11 cellular contexts compared by ENCODE assay signal in genomic region chr6:134466751-134467525, GRCh38.
A peak's percentile ranks its signal among the peaks of the same experiment; 100 is the strongest.
DNase-seq lines count a peak whose midpoint lies in the region; ATAC-seq and TF ChIP-seq lines count a peak whose summit lies in the region.
"Had no signal": no experiment of that assay in that cellular context is flagged by ENCODE, and none has a peak within 500 bp of the region (broad histone marks: within the 10 kb centered on the region; RNA-seq: fewer than 3 reads in every experiment).

No MANE protein-coding gene starts in this region.

- intact Hi-C loops in activated CD4-positive, alpha-beta T cell treated with anti-CD3 and anti-CD28 coated beads, Interleukin-2, amount 10 ng/mL, durations not matched to agents 24 days and 14 days (cut with micrococcal nuclease), result no loop called here

- no peaks in the 10 kb centered on the region for H3K36me3 Mint-ChIP-seq in activated CD4-positive, alpha-beta T cell treated with anti-CD3 and anti-CD28 coated beads, Interleukin-2, amount 10 ng/mL, durations not matched to agents 24 days and 14 days (ENCODE audit: low read depth)
- H3K36me3 Mint-ChIP-seq: activated naive CD4-positive, alpha-beta T cell treated with anti-CD3 and anti-CD28 coated beads, Interleukin-2, amount 50 U/mL, for 72 hours had no signal

- no peaks in the 10 kb centered on the region for H3K9me3 Mint-ChIP-seq in activated CD4-positive, alpha-beta T cell treated with anti-CD3 and anti-CD28 coated beads, Interleukin-2, amount 10 ng/mL, durations not matched to agents 24 days and 14 days
- H3K9me3 Mint-ChIP-seq: activated naive CD4-positive, alpha-beta T cell treated with anti-CD3 and anti-CD28 coated beads, Interleukin-2, amount 50 U/mL, for 72 hours had no signal

- H3K27me3 ChIP-seq in HAP-1 (ENCODE audit: low read depth), result no peaks in the 10 kb centered on the region

- TF ChIP-seq CTCF in VCaP (conservative IDR thresholded peaks at IDR 0.05), result no peak

- no peaks in the 10 kb centered on the region; the same call in 1 of the 2 replicates for H3K4me1 ChIP-seq in HAP-1

- peak; percentile 8 for DNase-seq in activated CD4-positive, alpha-beta T cell treated with anti-CD3 and anti-CD28 coated beads, Interleukin-2, amount 10 ng/mL, durations not matched to agents 24 days and 14 days
- no peak for DNase-seq in activated CD4-positive, alpha-beta T cell treated with anti-CD3 and anti-CD28 coated beads, Interleukin-2, amount 50 U/mL, for 4 hours
- DNase-seq in kidney tubule cell (ENCODE audit: low spot score), result peak; percentile 47
- DNase-seq in HAP-1 (ENCODE audit: low spot score in 2 of 2), result no peak
- no peak for DNase-seq in 8988T
- DNase-seq in cerebellum (ENCODE audit: low spot score), result no peak
- DNase-seq: stimulated activated CD8-positive, alpha-beta memory T cell treated with anti-CD3 and anti-CD28 coated beads, Interleukin-4, amount 100 ng/mL, for 48 hours had no signal

- peak overlapping the region; percentile 18; the same call in 1 of the 2 replicates for H3K27ac ChIP-seq in VCaP

- H3K9me3 ChIP-seq in HAP-1, result no peaks in the 10 kb centered on the region

- H3K4me3 Mint-ChIP-seq in activated CD4-positive, alpha-beta T cell treated with anti-CD3 and anti-CD28 coated beads, Interleukin-2, amount 10 ng/mL, durations not matched to agents 24 days and 14 days, result no peak overlapping the region

- ATAC-seq in HG02623 (IDR thresholded peaks at IDR 0.05; ENCODE audit: unreplicated experiment), result no peak
- ATAC-seq: activated naive CD4-positive, alpha-beta T cell treated with anti-CD3 and anti-CD28 coated beads, Interleukin-2, amount 50 U/mL, for 72 hours; Right ventricle myocardium inferior had no signal

- peaks cover 5% of the 10 kb centered on the region for H3K27me3 Mint-ChIP-seq in activated CD4-positive, alpha-beta T cell treated with anti-CD3 and anti-CD28 coated beads, Interleukin-2, amount 10 ng/mL, durations not matched to agents 24 days and 14 days

- in situ Hi-C loops in HAP-1 (cut with MboI; ENCODE audit: low sequenced_read_pairs), result no loop called here

- H3K36me3 ChIP-seq in HAP-1 (replicated peaks), result no peaks in the 10 kb centered on the region

- H3K27ac Mint-ChIP-seq in activated CD4-positive, alpha-beta T cell treated with anti-CD3 and anti-CD28 coated beads, Interleukin-2, amount 10 ng/mL, durations not matched to agents 24 days and 14 days, result no peak overlapping the region
- H3K27ac Mint-ChIP-seq: activated naive CD4-positive, alpha-beta T cell treated with anti-CD3 and anti-CD28 coated beads, Interleukin-2, amount 50 U/mL, for 72 hours had no signal

- no peak overlapping the region for H3K4me3 ChIP-seq in HAP-1

- H3K4me1 Mint-ChIP-seq in activated CD4-positive, alpha-beta T cell treated with anti-CD3 and anti-CD28 coated beads, Interleukin-2, amount 10 ng/mL, durations not matched to agents 24 days and 14 days, result no peaks in the 10 kb centered on the region

Comparison
In these comparisons a context has a peak if more than half of its experiments do, and no peak if none do; other contexts are left out.
1. DNase-seq: peak in activated CD4-positive, alpha-beta T cell treated with anti-CD3 and anti-CD28 coated beads, Interleukin-2, amount 10 ng/mL, durations not matched to agents 24 days and 14 days (single experiment) and kidney tubule cell (single experiment); none in activated CD4-positive, alpha-beta T cell treated with anti-CD3 and anti-CD28 coated beads, Interleukin-2, amount 50 U/mL, for 4 hours (0 of 2), HAP-1 (0 of 2), 8988T (single experiment) and cerebellum (single experiment).